31 cellular contexts compared by ENCODE assay signal in genomic region chr11:61952882-61953281, GRCh38. TPM values are rescaled to one million over a fixed set of nuclear protein-coding genes. Genes with fewer than 3 reads are reported as not detected.
"Had no signal": no experiment of that assay in that cellular context is flagged by ENCODE, and none has a peak within 500 bp of the region (broad histone marks: within the 10 kb centered on the region; RNA-seq: fewer than 3 reads in every experiment).

No MANE protein-coding gene starts in this region.

- H3K27me3 ChIP-seq: SJCRH30 had no signal

- FAIRE-seq: RCC 7860 had no signal

- H3K4me1 ChIP-seq: SJCRH30 had no signal

- H3K27ac ChIP-seq: PC-9, RWPE1, SJCRH30, SK-N-MC had no signal

- H3K4me2 ChIP-seq: PC-9 had no signal

- ATAC-seq: Panc1, Right ventricle myocardium inferior, SK-N-SH treated with all-trans-retinoic acid at 6 μM for 48 hours, T-cell had no signal

- DNase-seq: Karpas-422, MM.1S, MV-4-11, NCI-H1092, NCI-H1105, NCI-H1417 treated with DMSO at 0.1 percent for 48 hours, NCI-H1436 treated with DMSO at 0.1 percent for 48 hours, NCI-H1694 treated with DMSO at 0.1 percent for 48 hours, NCI-H187 treated with DMSO at 0.1 percent for 48 hours, NCI-H2029, NCI-H2081, NCI-H2171 treated with DMSO at 0.1 percent for 48 hours, NCI-H2227 treated with DMSO at 0.1 percent for 48 hours, NCI-H345, NCI-H446, NCI-H510A treated with DMSO at 0.1 percent for 48 hours, NCI-H524 treated with DMSO at 0.1 percent for 48 hours, NCI-H526 treated with DMSO at 0.1 percent for 48 hours, NCI-H82, PC-9, SHP77, SIG-M5, SJCRH30, T-cell had no signal

- H3K36me3 ChIP-seq: SJCRH30 had no signal

- H3K4me3 ChIP-seq: PC-9, SJCRH30, SK-N-MC had no signal

- H2AFZ ChIP-seq: PC-9 had no signal

- H3K9me3 ChIP-seq: SJCRH30 had no signal

RNA-seq across cellular contexts. Expression of gene RAB3IL1, which starts 35.5 kb away (rescaled TPM):
- total RNA-seq: OCI-LY7 had no signal
